ENCODE assay signal across 9 cellular contexts in the genomic region with DNA sequence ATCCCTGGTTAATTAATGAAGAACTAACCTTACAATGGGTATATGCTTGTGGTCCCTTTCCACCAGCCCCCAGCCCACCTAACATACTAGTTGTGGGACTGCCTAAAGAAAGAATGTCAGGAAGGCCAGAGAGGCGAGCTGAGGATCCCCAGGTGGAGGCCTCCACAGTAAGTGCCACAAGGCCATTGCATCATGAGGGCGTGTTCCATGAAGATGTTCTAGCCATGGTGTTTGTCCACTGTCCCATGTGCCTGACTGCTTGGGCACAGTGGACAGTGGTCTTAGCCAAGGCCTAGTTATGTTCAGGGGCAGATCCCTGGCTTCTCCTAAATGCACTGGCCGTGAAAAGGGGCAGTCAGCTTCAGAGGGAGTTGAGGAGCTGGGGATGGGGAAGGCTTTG. TPM values are rescaled to one million over a fixed set of nuclear protein-coding genes. Genes with fewer than 3 reads are reported as not detected.
"Had no signal": no experiment of that assay in that cellular context is flagged by ENCODE, and none has a peak within 500 bp of the region (broad histone marks: within the 10 kb centered on the region; RNA-seq: fewer than 3 reads in every experiment).

No MANE protein-coding gene starts in this region.

- H2AFZ ChIP-seq: GM23338 had no signal

- ATAC-seq: GM23338, HCT116 had no signal

- DNase-seq: H9, HFFc6, IMR-90, KBM-7 had no signal

- H3K27ac Mint-ChIP-seq: GM23338, H9, HFFc6 had no signal

- H3K4me2 ChIP-seq: GM23338 had no signal

- FAIRE-seq: H1, H54 had no signal

- H3K27ac ChIP-seq: HL-60 had no signal

- H3K4me3 ChIP-seq: GM23338 had no signal

- H3K9me3 Mint-ChIP-seq: HFFc6 had no signal

- H3K4me3 Mint-ChIP-seq: GM23338, H9, HFFc6 had no signal

RNA-seq across cellular contexts. Expression of a gene that starts 59.0 kb away (rescaled TPM):
- total RNA-seq: GM23338, HFFc6, IMR-90 had no signal
- polyA plus RNA-seq: IMR-90 had no signal
